19 cellular contexts compared by ENCODE assay signal in the genomic region with DNA sequence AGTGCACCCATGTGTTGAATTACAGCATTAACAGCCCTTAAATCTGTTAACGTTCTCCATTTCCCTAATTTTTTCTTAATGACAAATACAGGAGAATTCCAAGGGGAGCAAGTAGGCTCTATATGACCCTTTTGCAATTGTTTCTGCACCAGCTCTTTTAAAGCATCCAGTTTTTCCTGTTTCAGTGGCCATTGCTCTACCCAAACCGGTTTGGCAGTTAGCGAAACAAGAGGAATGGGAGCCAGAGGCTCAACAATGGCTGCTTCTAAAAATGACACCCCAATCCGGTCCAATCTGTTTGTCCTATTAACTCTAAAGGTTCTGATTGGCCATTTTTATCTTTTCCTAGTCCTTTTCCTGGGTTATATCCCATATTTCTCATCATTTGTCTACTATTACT. TPM values are rescaled to one million over a fixed set of nuclear protein-coding genes. Genes with fewer than 3 reads are reported as not detected.
DNase-seq lines count a peak whose midpoint lies in the region; ATAC-seq and TF ChIP-seq lines count a peak whose summit lies in the region.
"Had no signal": no experiment of that assay in that cellular context is flagged by ENCODE, and none has a peak within 500 bp of the region (broad histone marks: within the 10 kb centered on the region; RNA-seq: fewer than 3 reads in every experiment).

No MANE protein-coding gene starts in this region.

- DNase-seq in DMS53 treated with DMSO at 0.1 percent for 48 hours (lab: John Stamatoyannopoulos, UW; ENCODE audit: unreplicated experiment) (peak; percentile 46), LNCaP clone FGC (ENCODE audit: low read depth) (peak; percentile 58), body of pancreas (peak; percentile 24 to 56 (median 46)), stomach (peak; percentile 65)
- no peak for DNase-seq in activated CD4-positive, CD25-positive, alpha-beta regulatory T cell treated with anti-CD3 and anti-CD28 coated beads, Interleukin-2, amount 50 U/mL, for 72 hours
- DNase-seq: CD8-positive, alpha-beta T cell; DMS79 treated with DMSO at 0.1 percent for 48 hours; H7; HFFc6; NCI-H1436; NCI-H2029 treated with DMSO at 0.1 percent for 48 hours; NCI-H526 treated with DMSO at 0.1 percent for 48 hours; SHP77; T-cell had no signal

- peaks cover 0 to 17% (median 0%) of the 10 kb centered on the region in 3 donors for H3K9me3 ChIP-seq in body of pancreas
- peaks cover 8 to 42% (median 12%) of the 10 kb centered on the region in 4 donors for H3K9me3 ChIP-seq in stomach
- H3K9me3 ChIP-seq in gastroesophageal sphincter = peaks cover 0 to 34% (median 0%) of the 10 kb centered on the region in 3 donors

- TF ChIP-seq EP300 in stomach (IDR thresholded peaks at IDR 0.05) (no peak), gastroesophageal sphincter (IDR thresholded peaks at IDR 0.05) (no peak)

- H3K36me3 ChIP-seq in body of pancreas (replicated peaks in 1 of 2; ENCODE audit: insufficient read depth in 1 of 2, low read depth in 2 of 2) (no peaks in the 10 kb centered on the region), stomach (no peaks in the 10 kb centered on the region), gastroesophageal sphincter (no peaks in the 10 kb centered on the region)

- H3K27me3 ChIP-seq in body of pancreas (no peaks in the 10 kb centered on the region), stomach (no peaks in the 10 kb centered on the region), gastroesophageal sphincter (no peaks in the 10 kb centered on the region)
- H3K27me3 ChIP-seq: BLaER1 treated with 17β-estradiol and CSF1 and Interleukin-3, amounts not matched to agents 10 nM and 100 nM had no signal

- TF ChIP-seq CTCF in LNCaP clone FGC (IDR thresholded peaks at IDR 0.05; ENCODE audit: control insufficient read depth, extremely low read depth, insufficient read depth) (no peak), body of pancreas (IDR thresholded peaks at IDR 0.05) (no peak), stomach (IDR thresholded peaks at IDR 0.05) (no peak), gastroesophageal sphincter (IDR thresholded peaks at IDR 0.05) (no peak)

- ATAC-seq in body of pancreas (no peak), GM19035 (IDR thresholded peaks at IDR 0.05; ENCODE audit: unreplicated experiment) (no peak), gastroesophageal sphincter (no peak)
- ATAC-seq: CD8-positive, alpha-beta T cell; SK-N-SH treated with all-trans-retinoic acid at 6 μM for 48 hours; T-cell had no signal

- 28 to 32% methylated on average over 4 of the region's 4 CpGs for WGBS in body of pancreas, 2 donors
- 33 to 64% (median 48%) methylated on average over 4 of the region's 4 CpGs for WGBS in stomach, 5 donors
- WGBS in gastroesophageal sphincter (ENCODE audit: low coverage in 1 of 2), 2 donors = 72 to 78% methylated on average over 1 to 4 of the region's 4 CpGs

- H3K27ac ChIP-seq in body of pancreas = peak overlapping the region in 1 of 4 donors; percentile 12
- no peak overlapping the region for H3K27ac ChIP-seq in stomach
- H3K27ac ChIP-seq in gastroesophageal sphincter = no peak overlapping the region
- H3K27ac ChIP-seq: BLaER1 treated with 17β-estradiol and CSF1 and Interleukin-3, amounts not matched to agents 10 nM and 100 nM; KMS-11 had no signal

- no peak overlapping the region for H3K4me3 ChIP-seq in LNCaP clone FGC (ENCODE audit: low read depth, low read length)
- no peak overlapping the region for H3K4me3 ChIP-seq in body of pancreas
- no peak overlapping the region for H3K4me3 ChIP-seq in stomach
- H3K4me3 ChIP-seq in gastroesophageal sphincter = no peak overlapping the region
- H3K4me3 ChIP-seq: BLaER1 treated with 17β-estradiol and CSF1 and Interleukin-3, amounts not matched to agents 10 nM and 100 nM had no signal

- intact Hi-C loops in body of pancreas (cut with DNase I) (no loop called here), stomach (cut with DNase I; ENCODE audit: low total_unique reads) (no loop called here)

- TF ChIP-seq POLR2A in body of pancreas (IDR thresholded peaks at IDR 0.05) (no peak), stomach (IDR thresholded peaks at IDR 0.05) (no peak), gastroesophageal sphincter (IDR thresholded peaks at IDR 0.05) (no peak)

- H3K4me1 ChIP-seq in body of pancreas (peaks cover 25% of the 10 kb centered on the region), stomach (peaks cover 0 to 25% (median 14%) of the 10 kb centered on the region in 4 donors), gastroesophageal sphincter (no peaks in the 10 kb centered on the region)
- H3K4me1 ChIP-seq: BLaER1 treated with 17β-estradiol and CSF1 and Interleukin-3, amounts not matched to agents 10 nM and 100 nM had no signal

RNA-seq across cellular contexts. Expression of gene SUCLG1, which starts 15.1 kb away (rescaled TPM):
- total RNA-seq in body of pancreas = 10 to 100 TPM; 51.1 to 89.2 TPM
- total RNA-seq in stomach = 10 to 100 TPM; 19.6 to 98.6 (median 83.7) TPM
- polyA plus RNA-seq in stomach = 100 to 1,000 TPM in 2 of 3 donors, 10 to 100 TPM in 1; 89.0 to 115 (median 102) TPM
- 10 to 100 TPM; 62.7 to 85.8 (median 74.5) TPM for total RNA-seq in gastroesophageal sphincter

RNA-seq across cellular contexts. Expression of gene DNAH6, which starts 42.1 kb away (rescaled TPM):
- 1 to 10 TPM; 1.3 to 2.6 TPM for total RNA-seq in body of pancreas
- total RNA-seq in stomach = 1 to 10 TPM in 3 of 5 donors, under 1 TPM in 2; 0.29 to 4.5 (median 1.3) TPM
- polyA plus RNA-seq in stomach = under 1 TPM; 0.15 to 0.20 (median 0.19) TPM
- under 1 TPM; 0.04 to 0.67 (median 0.27) TPM for total RNA-seq in gastroesophageal sphincter
